ENCODE assay signal across 2 cellular contexts in the genomic region with DNA sequence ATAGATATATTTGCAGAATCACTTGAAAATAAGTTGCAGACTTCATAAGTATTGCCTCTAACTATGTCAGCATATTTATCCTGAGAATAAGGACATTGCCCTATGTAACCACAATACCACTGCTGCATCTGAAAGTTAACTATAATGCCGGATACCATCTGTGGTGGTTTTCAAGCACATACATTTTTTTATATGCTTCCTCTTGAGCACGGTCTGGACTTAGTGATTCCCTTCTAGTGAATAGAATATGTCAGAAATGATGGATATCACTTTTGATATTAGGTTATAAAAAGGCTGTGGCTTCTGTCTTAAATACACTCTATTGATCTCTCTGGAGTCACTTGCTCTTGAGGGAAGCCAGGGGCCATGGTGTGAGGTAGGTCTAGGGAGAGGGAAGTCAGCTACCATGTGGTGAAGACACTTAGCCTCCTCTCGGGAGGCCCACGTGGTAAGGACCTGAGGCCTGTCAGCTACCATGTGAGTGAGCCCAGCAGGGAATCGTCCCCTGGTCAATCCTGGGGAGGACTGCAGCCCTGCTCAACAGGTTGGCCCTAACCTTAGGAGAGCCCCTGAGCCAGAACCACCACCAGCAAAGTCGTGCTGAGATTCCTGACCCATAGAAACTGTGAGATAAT.
TF ChIP-seq lines count a peak whose summit lies in the region.

No MANE protein-coding gene starts in this region.

TF ChIP-seq in HEK293, 187 proteins besides CTCF, POLR2A, EP300 and RAD21 (continued from another document):
- TF ChIP-seq ZBTB6 (tag by site-specific recombination; IDR thresholded peaks at IDR 0.05) (no peak), SCRT2 (tag by site-specific recombination; IDR thresholded peaks at IDR 0.05) (0 out of 2 replicates have a peak, but pooled peaks have one; percentile 14), ZNF350 (tag by site-specific recombination; IDR thresholded peaks at IDR 0.05) (peak; percentile 97)
- TF ChIP-seq, protein P1, sequence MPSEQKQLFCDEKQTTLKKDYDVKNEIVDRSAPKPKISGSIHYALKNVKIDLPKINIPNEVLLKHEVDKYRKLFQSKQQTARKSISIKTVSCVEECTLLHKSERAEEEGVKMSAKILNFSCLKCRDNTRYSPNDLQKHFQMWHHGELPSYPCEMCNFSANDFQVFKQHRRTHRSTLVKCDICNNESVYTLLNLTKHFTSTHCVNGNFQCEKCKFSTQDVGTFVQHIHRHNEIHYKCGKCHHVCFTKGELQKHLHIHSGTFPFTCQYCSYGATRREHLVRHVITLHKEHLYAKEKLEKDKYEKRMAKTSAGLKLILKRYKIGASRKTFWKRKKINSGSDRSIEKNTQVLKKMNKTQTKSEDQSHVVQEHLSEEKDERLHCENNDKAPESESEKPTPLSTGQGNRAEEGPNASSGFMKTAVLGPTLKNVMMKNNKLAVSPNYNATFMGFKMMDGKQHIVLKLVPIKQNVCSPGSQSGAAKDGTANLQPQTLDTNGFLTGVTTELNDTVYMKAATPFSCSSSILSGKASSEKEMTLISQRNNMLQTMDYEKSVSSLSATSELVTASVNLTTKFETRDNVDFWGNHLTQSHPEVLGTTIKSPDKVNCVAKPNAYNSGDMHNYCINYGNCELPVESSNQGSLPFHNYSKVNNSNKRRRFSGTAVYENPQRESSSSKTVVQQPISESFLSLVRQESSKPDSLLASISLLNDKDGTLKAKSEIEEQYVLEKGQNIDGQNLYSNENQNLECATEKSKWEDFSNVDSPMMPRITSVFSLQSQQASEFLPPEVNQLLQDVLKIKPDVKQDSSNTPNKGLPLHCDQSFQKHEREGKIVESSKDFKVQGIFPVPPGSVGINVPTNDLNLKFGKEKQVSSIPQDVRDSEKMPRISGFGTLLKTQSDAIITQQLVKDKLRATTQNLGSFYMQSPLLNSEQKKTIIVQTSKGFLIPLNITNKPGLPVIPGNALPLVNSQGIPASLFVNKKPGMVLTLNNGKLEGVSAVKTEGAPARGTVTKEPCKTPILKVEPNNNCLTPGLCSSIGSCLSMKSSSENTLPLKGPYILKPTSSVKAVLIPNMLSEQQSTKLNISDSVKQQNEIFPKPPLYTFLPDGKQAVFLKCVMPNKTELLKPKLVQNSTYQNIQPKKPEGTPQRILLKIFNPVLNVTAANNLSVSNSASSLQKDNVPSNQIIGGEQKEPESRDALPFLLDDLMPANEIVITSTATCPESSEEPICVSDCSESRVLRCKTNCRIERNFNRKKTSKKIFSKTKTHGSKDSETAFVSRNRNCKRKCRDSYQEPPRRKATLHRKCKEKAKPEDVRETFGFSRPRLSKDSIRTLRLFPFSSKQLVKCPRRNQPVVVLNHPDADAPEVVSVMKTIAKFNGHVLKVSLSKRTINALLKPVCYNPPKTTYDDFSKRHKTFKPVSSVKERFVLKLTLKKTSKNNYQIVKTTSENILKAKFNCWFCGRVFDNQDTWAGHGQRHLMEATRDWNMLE (tag by site-specific recombination; conservative IDR thresholded peaks at IDR 0.05; ENCODE audit: low read depth): no peak

TF ChIP-seq in K562, 482 proteins besides CTCF, POLR2A, EP300 and RAD21 (continued from another document):
- TF ChIP-seq, protein P2, sequence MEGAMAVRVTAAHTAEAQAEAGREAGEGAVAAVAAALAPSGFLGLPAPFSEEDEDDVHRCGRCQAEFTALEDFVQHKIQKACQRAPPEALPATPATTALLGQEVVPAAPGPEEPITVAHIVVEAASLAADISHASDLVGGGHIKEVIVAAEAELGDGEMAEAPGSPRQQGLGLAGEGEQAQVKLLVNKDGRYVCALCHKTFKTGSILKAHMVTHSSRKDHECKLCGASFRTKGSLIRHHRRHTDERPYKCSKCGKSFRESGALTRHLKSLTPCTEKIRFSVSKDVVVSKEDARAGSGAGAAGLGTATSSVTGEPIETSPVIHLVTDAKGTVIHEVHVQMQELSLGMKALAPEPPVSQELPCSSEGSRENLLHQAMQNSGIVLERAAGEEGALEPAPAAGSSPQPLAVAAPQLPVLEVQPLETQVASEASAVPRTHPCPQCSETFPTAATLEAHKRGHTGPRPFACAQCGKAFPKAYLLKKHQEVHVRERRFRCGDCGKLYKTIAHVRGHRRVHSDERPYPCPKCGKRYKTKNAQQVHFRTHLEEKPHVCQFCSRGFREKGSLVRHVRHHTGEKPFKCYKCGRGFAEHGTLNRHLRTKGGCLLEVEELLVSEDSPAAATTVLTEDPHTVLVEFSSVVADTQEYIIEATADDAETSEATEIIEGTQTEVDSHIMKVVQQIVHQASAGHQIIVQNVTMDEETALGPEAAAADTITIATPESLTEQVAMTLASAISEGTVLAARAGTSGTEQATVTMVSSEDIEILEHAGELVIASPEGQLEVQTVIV (CRISPR knock-in tag; IDR thresholded peaks at IDR 0.05; ENCODE audit: borderline replicate concordance): no peak
- no peak for TF ChIP-seq NR2F6 (CRISPR knock-in tag; IDR thresholded peaks at IDR 0.05)
